ENCODE assay signal across 26 cellular contexts in the genomic region with DNA sequence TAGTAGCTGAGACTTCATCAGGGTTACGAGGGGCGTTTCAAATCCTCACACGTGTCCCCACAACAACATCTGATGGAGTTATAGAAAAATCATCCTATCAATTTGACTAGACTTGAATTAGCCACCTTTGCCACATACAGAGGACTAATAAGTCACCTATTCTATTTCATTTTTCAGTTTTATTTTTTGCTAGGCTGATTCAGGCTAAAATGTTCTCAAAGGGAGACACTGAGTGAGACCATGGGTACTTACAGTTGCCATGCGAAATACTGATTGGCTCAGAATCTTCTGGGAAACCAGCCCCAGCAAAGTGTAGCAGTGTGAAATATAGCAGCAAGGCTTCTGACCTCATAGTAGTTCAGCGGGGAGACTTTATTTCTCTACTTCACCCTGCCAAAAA.
"Had no signal": no experiment of that assay in that cellular context is flagged by ENCODE, and none has a peak within 500 bp of the region (broad histone marks: within the 10 kb centered on the region; RNA-seq: fewer than 3 reads in every experiment).

No MANE protein-coding gene starts in this region.

- H3K9me3 Mint-ChIP-seq: endodermal cell; natural killer cell; stimulated activated naive B cell treated with anti-CD40 and anti-IgM and Interleukin-4, amounts not matched to agents 10 μg/mL and 1 μg/mL and 100 μg/mL, for 72 hours; stimulated activated naive CD8-positive, alpha-beta T cell treated with anti-CD3 and anti-CD28 coated beads, Interleukin-15, Interleukin-2, amounts not matched to agents 100 ng/mL and 50 ng/mL, for 24 hours had no signal

- H3K27me3 ChIP-seq: dorsolateral prefrontal cortex, esophagus squamous epithelium, heart right ventricle, left lung, spleen, tibial nerve, upper lobe of right lung, uterus had no signal

- ATAC-seq: heart right ventricle; left cardiac atrium; left lung; natural killer cell; right cardiac atrium; stimulated activated naive B cell treated with anti-CD40 and anti-IgM and Interleukin-4, amounts not matched to agents 10 μg/mL and 1 μg/mL and 100 μg/mL, for 72 hours; upper lobe of right lung had no signal

- H3K4me1 Mint-ChIP-seq: stimulated activated naive B cell treated with anti-CD40 and anti-IgM and Interleukin-4, amounts not matched to agents 10 μg/mL and 1 μg/mL and 100 μg/mL, for 72 hours had no signal

- H3K4me3 Mint-ChIP-seq: endodermal cell; natural killer cell; stimulated activated naive B cell treated with anti-CD40 and anti-IgM and Interleukin-4, amounts not matched to agents 10 μg/mL and 1 μg/mL and 100 μg/mL, for 72 hours; stimulated activated naive CD8-positive, alpha-beta T cell treated with anti-CD3 and anti-CD28 coated beads, Interleukin-15, Interleukin-2, amounts not matched to agents 100 ng/mL and 50 ng/mL, for 24 hours had no signal

- H3K27me3 Mint-ChIP-seq: stimulated activated naive B cell treated with anti-CD40 and anti-IgM and Interleukin-4, amounts not matched to agents 10 μg/mL and 1 μg/mL and 100 μg/mL, for 72 hours; stimulated activated naive CD8-positive, alpha-beta T cell treated with anti-CD3 and anti-CD28 coated beads, Interleukin-15, Interleukin-2, amounts not matched to agents 100 ng/mL and 50 ng/mL, for 24 hours had no signal

- H3K4me1 ChIP-seq: prostate gland had no signal

- H3K36me3 ChIP-seq: left lung, prostate gland, thoracic aorta, upper lobe of right lung, uterus had no signal

- H3K36me3 Mint-ChIP-seq: natural killer cell had no signal

- H3K27ac Mint-ChIP-seq: natural killer cell; stimulated activated naive B cell treated with anti-CD40 and anti-IgM and Interleukin-4, amounts not matched to agents 10 μg/mL and 1 μg/mL and 100 μg/mL, for 72 hours; stimulated activated naive CD8-positive, alpha-beta T cell treated with anti-CD3 and anti-CD28 coated beads, Interleukin-15, Interleukin-2, amounts not matched to agents 100 ng/mL and 50 ng/mL, for 24 hours had no signal

- DNase-seq: dorsolateral prefrontal cortex; effector CD8-positive, alpha-beta T cell; endodermal cell; esophagus squamous epithelium; foreskin melanocyte; glutamatergic neuron; heart right ventricle; hippocampal formation; left cardiac atrium; left lung; mesenchymal stem cell; midbrain; natural killer cell; nucleus accumbens; right cardiac atrium; spleen; stimulated activated CD4-positive, alpha-beta T cell treated with anti-CD3 and anti-CD28 coated beads, Interleukin-2, amount 100 ng/mL, for 48 hours; stimulated activated naive B cell treated with anti-CD40 and anti-IgM and Interleukin-4, amounts not matched to agents 10 μg/mL and 1 μg/mL and 100 μg/mL, for 72 hours; upper lobe of right lung; uterus had no signal

- H3K27ac ChIP-seq: epithelial cell of prostate, esophagus squamous epithelium, heart right ventricle, left lung, prostate gland, skin epidermis, spleen, thoracic aorta, tibial nerve, upper lobe of right lung, uterus had no signal

- H3K9me3 ChIP-seq: esophagus squamous epithelium, heart right ventricle, left lung, prostate gland, spleen, thoracic aorta, tibial nerve, upper lobe of right lung, uterus had no signal

- H3K4me3 ChIP-seq: dorsolateral prefrontal cortex, esophagus squamous epithelium, heart right ventricle, left lung, prostate gland, skin epidermis, spleen, thoracic aorta, tibial nerve, upper lobe of right lung, uterus had no signal
